ENCODE assay signal across 8 cellular contexts in the genomic region with DNA sequence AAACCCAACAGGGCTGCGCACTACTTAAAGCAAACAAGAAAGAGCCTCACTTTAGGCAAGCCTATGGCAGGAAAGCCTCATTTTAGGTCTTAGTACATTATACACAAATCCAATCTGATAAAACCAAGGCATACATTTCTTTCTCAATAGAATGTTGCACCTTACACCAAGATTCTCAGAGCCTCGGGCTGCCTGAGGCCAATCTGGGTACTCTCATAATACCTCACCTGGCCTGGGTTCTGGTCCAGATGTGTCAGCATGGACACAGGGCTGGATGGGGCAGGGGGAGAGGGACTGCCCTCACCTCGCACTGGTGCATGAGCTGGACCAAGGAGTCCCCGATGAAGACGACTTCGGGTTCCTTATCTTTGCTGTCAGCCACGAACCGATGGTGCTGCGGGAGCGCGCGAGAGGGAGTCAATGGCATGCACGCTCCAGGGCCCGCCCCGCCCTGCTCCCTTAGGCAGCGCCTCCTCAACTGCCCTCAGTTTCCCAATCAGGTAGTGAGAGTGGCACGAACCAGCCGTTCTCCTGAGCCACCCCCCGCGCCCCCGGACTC. TPM values are rescaled to one million over a fixed set of nuclear protein-coding genes. Genes with fewer than 3 reads are reported as not detected.
DNase-seq lines count a peak whose midpoint lies in the region; ATAC-seq and TF ChIP-seq lines count a peak whose summit lies in the region.

TSS of gene PRR19 (plus strand) at position 487 of the 559 bp plus-strand sequence. CDS start 7,453 bp downstream, outside the sequence.

- H3K36me3 ChIP-seq in upper lobe of right lung: no peaks in the 10 kb centered on the region

- no peaks in the 10 kb centered on the region for H3K9me3 ChIP-seq in upper lobe of right lung

- intact Hi-C loops in activated naive CD4-positive, alpha-beta T cell treated with anti-CD3 and anti-CD28 coated beads for 36 hours (cut with micrococcal nuclease): loop anchor here (1.0 to 2.0 kb wide), 5 partner anchors 24 to 122 kb away; partner anchors contain the start of genes DEDD2 and MEGF8
- intact Hi-C loops in upper lobe of right lung (cut with DNase I): no loop called here

- H3K9me3 Mint-ChIP-seq in activated naive CD4-positive, alpha-beta T cell treated with anti-CD3 and anti-CD28 coated beads for 36 hours: no peaks in the 10 kb centered on the region
- no peaks in the 10 kb centered on the region for H3K9me3 Mint-ChIP-seq in central memory CD8-positive, alpha-beta T cell
- no peaks in the 10 kb centered on the region for H3K9me3 Mint-ChIP-seq in memory B cell

- H3K27me3 Mint-ChIP-seq in activated naive CD4-positive, alpha-beta T cell treated with anti-CD3 and anti-CD28 coated beads for 36 hours (ENCODE audit: low read depth): no peaks in the 10 kb centered on the region
- no peaks in the 10 kb centered on the region for H3K27me3 Mint-ChIP-seq in central memory CD8-positive, alpha-beta T cell
- H3K27me3 Mint-ChIP-seq in memory B cell: no peaks in the 10 kb centered on the region

- peak within 1 kb of the TSS; percentile 85 for H3K27ac Mint-ChIP-seq in activated naive CD4-positive, alpha-beta T cell treated with anti-CD3 and anti-CD28 coated beads for 36 hours
- H3K27ac Mint-ChIP-seq in central memory CD8-positive, alpha-beta T cell (ENCODE audit: low read depth): peak within 1 kb of the TSS; percentile 41
- H3K27ac Mint-ChIP-seq in memory B cell: peak within 1 kb of the TSS; percentile 88

- CTCF ChIA-PET in activated naive CD4-positive, alpha-beta T cell treated with anti-CD3 and anti-CD28 coated beads for 36 hours (lab: Charles Lee): interaction anchor here (0.7 to 1.0 kb wide), 2 partner anchors 23 to 352 kb away, joined by 3 to 4 read pairs; no protein-coding TSS in a partner anchor

- H3K27ac ChIP-seq in upper lobe of right lung: peak within 1 kb of the TSS; percentile 9

- peaks cover 19% of the 10 kb centered on the region for H3K4me1 Mint-ChIP-seq in activated naive CD4-positive, alpha-beta T cell treated with anti-CD3 and anti-CD28 coated beads for 36 hours (ENCODE audit: low read depth)
- peaks cover 26% of the 10 kb centered on the region for H3K4me1 Mint-ChIP-seq in central memory CD8-positive, alpha-beta T cell
- H3K4me1 Mint-ChIP-seq in memory B cell: peaks cover 21% of the 10 kb centered on the region

- no peaks in the 10 kb centered on the region for H3K4me1 ChIP-seq in upper lobe of right lung

- no peak for TF ChIP-seq CTCF in NB4 (IDR thresholded peaks at IDR 0.05; ENCODE audit: low read depth, low read length)
- no peak for TF ChIP-seq CTCF in upper lobe of right lung (IDR thresholded peaks at IDR 0.05)

- no peak for TF ChIP-seq POLR2A in NB4 (IDR thresholded peaks at IDR 0.05; ENCODE audit: extremely low read depth, insufficient read length)

- H3K4me3 Mint-ChIP-seq in activated naive CD4-positive, alpha-beta T cell treated with anti-CD3 and anti-CD28 coated beads for 36 hours: peak within 1 kb of the TSS; percentile 85
- H3K4me3 Mint-ChIP-seq in central memory CD8-positive, alpha-beta T cell: peak within 1 kb of the TSS; percentile 82
- peak within 1 kb of the TSS; percentile 89 for H3K4me3 Mint-ChIP-seq in memory B cell

- peak within 1 kb of the TSS; percentile 59 for H3K4me3 ChIP-seq in NB4 (ENCODE audit: low read depth, low read length)
- H3K4me3 ChIP-seq in upper lobe of right lung: peak within 1 kb of the TSS; percentile 66

- H3K36me3 Mint-ChIP-seq in activated naive CD4-positive, alpha-beta T cell treated with anti-CD3 and anti-CD28 coated beads for 36 hours (ENCODE audit: low read depth): no peaks in the 10 kb centered on the region
- peaks cover 11% of the 10 kb centered on the region for H3K36me3 Mint-ChIP-seq in central memory CD8-positive, alpha-beta T cell (ENCODE audit: insufficient read depth)
- H3K36me3 Mint-ChIP-seq in memory B cell: no peaks in the 10 kb centered on the region

- no peaks in the 10 kb centered on the region for H3K27me3 ChIP-seq in upper lobe of right lung

- ATAC-seq in central memory CD8-positive, alpha-beta T cell (replicated peaks; ENCODE audit: extremely low read depth, poor library complexity, severe bottlenecking): peak; percentile 8
- ATAC-seq in memory B cell (ENCODE audit: low read depth) (peak; percentile 2), upper lobe of right lung (peak; percentile 24), HG02588 (IDR thresholded peaks at IDR 0.05; ENCODE audit: unreplicated experiment) (no peak)

- DNase-seq in activated naive CD4-positive, alpha-beta T cell treated with anti-CD3 and anti-CD28 coated beads for 36 hours: no peak
- no peak for DNase-seq in activated naive CD4-positive, alpha-beta T cell treated with anti-CD3 and anti-CD28 coated beads, Interleukin-2, amount 50 U/mL, for 16 hours
- DNase-seq in NB4 (ENCODE audit: low read depth): peak; percentile 37
- DNase-seq in central memory CD8-positive, alpha-beta T cell (ENCODE audit: low spot score in 2 of 2): no peak
- no peak for DNase-seq in memory B cell (ENCODE audit: low spot score in 2 of 2)
- DNase-seq in upper lobe of right lung: no peak
- no peak for DNase-seq in SIG-M5 (lab: John Stamatoyannopoulos, UW)

RNA-seq across cellular contexts. Expression of gene PRR19, which starts in this region (rescaled TPM):
- total RNA-seq in activated naive CD4-positive, alpha-beta T cell treated with anti-CD3 and anti-CD28 coated beads for 36 hours: under 1 TPM; 0.27 to 0.43 TPM
- 0.52 TPM for total RNA-seq in upper lobe of right lung

Comparison
In these comparisons a context has a peak if more than half of its experiments do, and no peak if none do; other contexts are left out.
1. Peak in ATAC-seq, H3K4me3 ChIP-seq and H3K27ac ChIP-seq in upper lobe of right lung; RNA of the gene not detected or under 1 TPM.